1 cellular context compared by ENCODE assay signal in genomic region chr12:68614772-68615171, GRCh38.
TF ChIP-seq lines count a peak whose summit lies in the region.

No MANE protein-coding gene starts in this region.

TF ChIP-seq in K562, 482 proteins besides CTCF, POLR2A, EP300 and RAD21 (continued from another document):
- TF ChIP-seq SIN3B (IDR thresholded peaks at IDR 0.05; ENCODE audit: low read depth) = no peak
- TF ChIP-seq BRCA1 (IDR thresholded peaks at IDR 0.05) = no peak
- TF ChIP-seq BRCA1 (CRISPR knock-in tag; IDR thresholded peaks at IDR 0.05) = no peak
- TF ChIP-seq, protein P1, sequence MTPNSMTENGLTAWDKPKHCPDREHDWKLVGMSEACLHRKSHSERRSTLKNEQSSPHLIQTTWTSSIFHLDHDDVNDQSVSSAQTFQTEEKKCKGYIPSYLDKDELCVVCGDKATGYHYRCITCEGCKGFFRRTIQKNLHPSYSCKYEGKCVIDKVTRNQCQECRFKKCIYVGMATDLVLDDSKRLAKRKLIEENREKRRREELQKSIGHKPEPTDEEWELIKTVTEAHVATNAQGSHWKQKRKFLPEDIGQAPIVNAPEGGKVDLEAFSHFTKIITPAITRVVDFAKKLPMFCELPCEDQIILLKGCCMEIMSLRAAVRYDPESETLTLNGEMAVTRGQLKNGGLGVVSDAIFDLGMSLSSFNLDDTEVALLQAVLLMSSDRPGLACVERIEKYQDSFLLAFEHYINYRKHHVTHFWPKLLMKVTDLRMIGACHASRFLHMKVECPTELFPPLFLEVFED (CRISPR knock-in tag; conservative IDR thresholded peaks at IDR 0.05) = no peak
- TF ChIP-seq FOXK2 (conservative IDR thresholded peaks at IDR 0.05 in 1 of 2, IDR thresholded peaks at IDR 0.05 in 1 of 2; ENCODE audit: low read depth in 2 of 2) = no peak
